In genomic region chr1:215877452-215877951, GRCh38 we compare ENCODE assay signal across 19 cellular contexts.
DNase-seq lines count a peak whose midpoint lies in the region; ATAC-seq, FAIRE-seq and TF ChIP-seq lines count a peak whose summit lies in the region.
"Had no signal": no experiment of that assay in that cellular context is flagged by ENCODE, and none has a peak within 500 bp of the region (broad histone marks: within the 10 kb centered on the region; RNA-seq: fewer than 3 reads in every experiment).

No MANE protein-coding gene starts in this region.

- H3K27ac Mint-ChIP-seq in immature natural killer cell, result no peak overlapping the region
- H3K27ac Mint-ChIP-seq: CD4-positive, alpha-beta memory T cell had no signal

- 5 to 59% (median 26%) methylated on average over 5 of the region's 5 CpGs for WGBS in small intestine, 3 donors

- no peaks in the 10 kb centered on the region for H3K4me1 ChIP-seq in small intestine (ENCODE audit: control insufficient read depth in 2 of 2, insufficient read depth in 1 of 2, low read depth in 1 of 2, low read length in 1 of 2)

- peaks cover 2 to 42% (median 18%) of the 10 kb centered on the region in 6 donors for H3K9me3 Mint-ChIP-seq in immature natural killer cell

- H3K9me3 ChIP-seq in small intestine (ENCODE audit: control insufficient read depth, low read depth), result no peaks in the 10 kb centered on the region

- no peaks in the 10 kb centered on the region for H3K36me3 Mint-ChIP-seq in immature natural killer cell
- H3K36me3 Mint-ChIP-seq: CD4-positive, alpha-beta memory T cell had no signal

- H3K27me3 Mint-ChIP-seq in immature natural killer cell (ENCODE audit: low read depth in 3 of 3), result peaks cover 0 to 4% (median 0%) of the 10 kb centered on the region in 3 donors
- H3K27me3 Mint-ChIP-seq: CD4-positive, alpha-beta memory T cell had no signal

- no peak overlapping the region for H3K4me3 Mint-ChIP-seq in immature natural killer cell
- H3K4me3 Mint-ChIP-seq: CD4-positive, alpha-beta memory T cell had no signal

- no peaks in the 10 kb centered on the region for H3K4me1 Mint-ChIP-seq in immature natural killer cell
- H3K4me1 Mint-ChIP-seq: CD4-positive, alpha-beta memory T cell had no signal

- FAIRE-seq in D721Med (lab: Jason Lieb, UNC) (peak; percentile 21), small intestine (lab: Jason Lieb, UNC) (no peak)
- FAIRE-seq: GM12891, GM18507, H1 had no signal

- H3K36me3 ChIP-seq in small intestine (ENCODE audit: control insufficient read depth in 2 of 2, insufficient read depth in 2 of 2, low read length in 2 of 2), result no peaks in the 10 kb centered on the region

- no peaks in the 10 kb centered on the region for H3K27me3 ChIP-seq in small intestine (ENCODE audit: control insufficient read depth in 2 of 2, insufficient read depth in 2 of 2, low read length in 2 of 2)

- H3K4me3 ChIP-seq in small intestine (ENCODE audit: low read depth in 1 of 2, low read length in 2 of 2), result no peak overlapping the region
- H3K4me3 ChIP-seq: GM23248 had no signal

- TF ChIP-seq CTCF in D721Med (IDR thresholded peaks at IDR 0.05; ENCODE audit: insufficient read depth, missing control alignments), result no peak

- ATAC-seq in GM21737 (IDR thresholded peaks at IDR 0.05; ENCODE audit: unreplicated experiment), result no peak

- H3K27ac ChIP-seq in small intestine (ENCODE audit: low read depth in 1 of 2, low read length in 1 of 2), result no peak overlapping the region
- H3K27ac ChIP-seq: GM23248 had no signal

- DNase-seq in D721Med (ENCODE audit: insufficient read length, low spot score) (no peak), NCI-H526 (lab: John Stamatoyannopoulos, UW) (peak; percentile 26 to 30), small intestine (peak; percentile 22), NCI-H1092 (lab: John Stamatoyannopoulos, UW) (no peak), immature natural killer cell (no peak)
- DNase-seq: C1 segment of cervical spinal cord; CD4-positive, alpha-beta memory T cell; COR-L47; DMS 273 treated with DMSO at 0.1 percent for 48 hours; DMS79; EL; GDM1; H7; HCEC 1CT had no signal

Comparison
In these comparisons a context has a peak if more than half of its experiments do, and no peak if none do; other contexts are left out.
1. DNase-seq: peak in NCI-H526 (2 of 2) and small intestine (single experiment); none in D721Med (single experiment), NCI-H1092 (single experiment) and immature natural killer cell (0 of 3).